In genomic region chr13:33968520-33969507, GRCh38 we compare ENCODE assay signal across 1 cellular context.
TF ChIP-seq lines count a peak whose summit lies in the region.

No MANE protein-coding gene starts in this region.

TF ChIP-seq in HepG2, 621 proteins besides CTCF, POLR2A, EP300 and RAD21 (continued from another document and continues in another):
- TF ChIP-seq ZNF513 (CRISPR knock-in tag; conservative IDR thresholded peaks at IDR 0.05) (no peak), ZNF230 (CRISPR knock-in tag; IDR thresholded peaks at IDR 0.05) (peak; percentile 64; the same call in 1 of the 2 replicates), ZNF317 (CRISPR knock-in tag; IDR thresholded peaks at IDR 0.05) (no peak), ZNF574 (CRISPR knock-in tag; IDR thresholded peaks at IDR 0.05) (peak; percentile 21; the same call in 1 of the 2 replicates), RFX3 (CRISPR knock-in tag; IDR thresholded peaks at IDR 0.05) (no peak), THYN1 (CRISPR knock-in tag; IDR thresholded peaks at IDR 0.05; ENCODE audit: borderline replicate concordance, low read depth) (no peak), GFI1 (CRISPR knock-in tag; IDR thresholded peaks at IDR 0.05; ENCODE audit: borderline replicate concordance) (peak; percentile 98), HOXA7 (CRISPR knock-in tag; IDR thresholded peaks at IDR 0.05) (no peak), ZNF605 (CRISPR knock-in tag; IDR thresholded peaks at IDR 0.05) (0 out of 2 replicates have a peak, but pooled peaks have one; percentile 24), JDP2 (CRISPR knock-in tag; IDR thresholded peaks at IDR 0.05; ENCODE audit: borderline replicate concordance) (no peak), ZNF235 (CRISPR knock-in tag; IDR thresholded peaks at IDR 0.05; ENCODE audit: borderline replicate concordance) (no peak), ZNF33A (CRISPR knock-in tag; IDR thresholded peaks at IDR 0.05; ENCODE audit: borderline replicate concordance) (no peak), GZF1 (CRISPR knock-in tag; IDR thresholded peaks at IDR 0.05) (no peak), REST (IDR thresholded peaks at IDR 0.05; ENCODE audit: borderline replicate concordance in 1 of 2, low read depth in 1 of 2, low read length in 2 of 2) (peak in 1 of 2 experiments; percentile 49; a peak in 1 of 4 replicates), SP4 (CRISPR knock-in tag; IDR thresholded peaks at IDR 0.05) (no peak), ZNF460 (CRISPR knock-in tag; IDR thresholded peaks at IDR 0.05; ENCODE audit: borderline replicate concordance) (no peak), ESRRA (CRISPR knock-in tag; IDR thresholded peaks at IDR 0.05; ENCODE audit: low read depth) (peak; percentile 64; the same call in 1 of the 2 replicates), KLF6 (CRISPR knock-in tag; IDR thresholded peaks at IDR 0.05) (peak; percentile 79; the same call in 1 of the 2 replicates), ZNF761 (CRISPR knock-in tag; conservative IDR thresholded peaks at IDR 0.05) (peak; percentile 83), ELF4 (CRISPR knock-in tag; IDR thresholded peaks at IDR 0.05; ENCODE audit: borderline replicate concordance) (no peak), CREM (IDR thresholded peaks at IDR 0.05) (peak; percentile 96), CREM (CRISPR knock-in tag; IDR thresholded peaks at IDR 0.05) (no peak), ZNF597 (CRISPR knock-in tag; IDR thresholded peaks at IDR 0.05) (no peak), MYC (CRISPR knock-in tag; IDR thresholded peaks at IDR 0.05; ENCODE audit: borderline replicate concordance) (no peak), TBL1XR1 (IDR thresholded peaks at IDR 0.05; ENCODE audit: borderline replicate concordance, low read length, partially characterized antibody) (no peak), PBX3 (CRISPR knock-in tag; IDR thresholded peaks at IDR 0.05; ENCODE audit: borderline replicate concordance) (no peak), ZNF639 (CRISPR knock-in tag; conservative IDR thresholded peaks at IDR 0.05) (no peak), ZNF850 (CRISPR knock-in tag; conservative IDR thresholded peaks at IDR 0.05) (no peak), ZNF614 (CRISPR knock-in tag; IDR thresholded peaks at IDR 0.05; ENCODE audit: borderline replicate concordance) (peak; percentile 65; the same call in 1 of the 2 replicates), ZNF350 (CRISPR knock-in tag; IDR thresholded peaks at IDR 0.05; ENCODE audit: borderline replicate concordance, low read depth) (no peak), CEBPG (CRISPR knock-in tag; IDR thresholded peaks at IDR 0.05) (peak; percentile 90), ZNF607 (CRISPR knock-in tag; IDR thresholded peaks at IDR 0.05; ENCODE audit: borderline replicate concordance) (0 out of 2 replicates have a peak, but pooled peaks have one; percentile 28), FOXM1 (CRISPR knock-in tag; IDR thresholded peaks at IDR 0.05) (no peak), RCOR2 (CRISPR knock-in tag; IDR thresholded peaks at IDR 0.05) (peak; percentile 73; the same call in 1 of the 2 replicates), EED (CRISPR knock-in tag; IDR thresholded peaks at IDR 0.05) (no peak), HOMEZ (CRISPR knock-in tag; IDR thresholded peaks at IDR 0.05; ENCODE audit: low read depth) (peak; percentile 90; the same call in 1 of the 2 replicates), PAF1 (CRISPR knock-in tag; IDR thresholded peaks at IDR 0.05) (no peak), HDAC1 (CRISPR knock-in tag; IDR thresholded peaks at IDR 0.05) (peak; percentile 85), REXO4 (CRISPR knock-in tag; IDR thresholded peaks at IDR 0.05; ENCODE audit: borderline replicate concordance) (no peak), ZNF646 (CRISPR knock-in tag; IDR thresholded peaks at IDR 0.05) (no peak), ZNF782 (CRISPR knock-in tag; IDR thresholded peaks at IDR 0.05; ENCODE audit: borderline replicate concordance) (no peak), E2F5 (CRISPR knock-in tag; conservative IDR thresholded peaks at IDR 0.05) (no peak)
